Comparison of ENCODE assay signal across 34 cellular contexts in the genomic region with DNA sequence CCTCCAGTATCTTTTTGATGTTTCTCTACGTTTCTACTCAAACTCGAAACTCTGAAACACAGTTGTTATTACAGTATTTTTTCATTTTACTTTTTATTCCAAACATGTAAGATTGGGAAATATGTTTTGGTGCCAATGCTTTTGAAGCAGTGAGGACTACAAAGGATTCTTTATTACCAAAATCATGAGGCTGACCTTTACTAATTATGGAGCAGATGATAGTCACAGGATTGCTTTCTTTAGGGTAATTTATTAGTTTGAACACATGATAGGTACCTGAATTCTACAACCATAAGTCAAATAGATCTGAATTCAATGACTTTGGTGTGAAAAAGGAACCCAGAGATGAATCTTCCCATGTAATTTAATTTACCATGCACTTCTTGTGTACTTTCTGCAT.
"Had no signal": no experiment of that assay in that cellular context is flagged by ENCODE, and none has a peak within 500 bp of the region (broad histone marks: within the 10 kb centered on the region; RNA-seq: fewer than 3 reads in every experiment).

No MANE protein-coding gene starts in this region.

- H3K27me3 ChIP-seq: MG63 had no signal

- H3K36me3 ChIP-seq: MG63 had no signal

- DNase-seq: Karpas-422, Kasumi-1, MG63, MM.1S, MV-4-11, NCI-H1048, NCI-H1092, NCI-H1092 treated with DMSO at 0.1 percent for 48 hours, NCI-H1105, NCI-H1105 treated with DMSO at 0.1 percent for 48 hours, NCI-H1417, NCI-H1417 treated with DMSO at 0.1 percent for 48 hours, NCI-H1436, NCI-H1436 treated with DMSO at 0.1 percent for 48 hours, NCI-H146, NCI-H1694, NCI-H1694 treated with DMSO at 0.1 percent for 48 hours, NCI-H187, NCI-H187 treated with DMSO at 0.1 percent for 48 hours, NCI-H1930, NCI-H2029, NCI-H2029 treated with DMSO at 0.1 percent for 48 hours, NCI-H2081, NCI-H2081 treated with DMSO at 0.1 percent for 48 hours, NCI-H2107, NCI-H2171, NCI-H2171 treated with DMSO at 0.1 percent for 48 hours, NCI-H2227 treated with DMSO at 0.1 percent for 48 hours, NCI-H226, NCI-H345, NCI-H446, NCI-H446 treated with DMSO at 0.1 percent for 48 hours, NCI-H510A, NCI-H510A treated with DMSO at 0.1 percent for 48 hours had no signal

- H3K4me3 ChIP-seq: MG63 had no signal

- H3K9me3 ChIP-seq: MG63 had no signal
